8 cellular contexts compared by ENCODE assay signal in the genomic region with DNA sequence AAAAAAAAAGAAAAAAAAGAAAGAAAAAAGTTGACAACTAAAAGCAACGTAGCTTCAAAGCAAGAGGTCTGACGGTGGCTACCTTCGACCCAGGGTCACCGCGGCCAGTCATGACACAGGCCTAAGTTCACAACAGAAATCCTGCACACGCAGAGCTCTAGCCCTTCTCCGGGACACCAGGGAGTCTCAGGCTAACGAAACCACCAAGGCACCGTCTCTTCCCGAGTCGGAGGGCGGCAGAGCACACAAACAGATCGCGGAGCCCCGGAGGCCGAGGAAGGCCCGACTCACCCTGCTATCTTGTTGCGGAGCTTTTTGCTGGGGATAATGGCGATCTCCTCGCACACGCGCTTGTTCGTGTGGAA. TPM values are rescaled to one million over a fixed set of nuclear protein-coding genes. Genes with fewer than 3 reads are reported as not detected.
A peak's percentile ranks its signal among the peaks of the same experiment; 100 is the strongest.
DNase-seq lines count a peak whose midpoint lies in the region; ATAC-seq and TF ChIP-seq lines count a peak whose summit lies in the region.

No MANE protein-coding gene starts in this region.

- peak; percentile 5 for ATAC-seq in HG03175 (IDR thresholded peaks at IDR 0.05; ENCODE audit: unreplicated experiment)

- H3K27me3 ChIP-seq in BE2C: no peaks in the 10 kb centered on the region
- H3K27me3 ChIP-seq in liver (ENCODE audit: control insufficient read depth in 4 of 4, insufficient read depth in 4 of 4, low read length in 3 of 4): no peaks in the 10 kb centered on the region
- no peaks in the 10 kb centered on the region for H3K27me3 ChIP-seq in tibial nerve

- no peaks in the 10 kb centered on the region for H3K4me1 ChIP-seq in BE2C
- peaks cover 3 to 24% (median 9%) of the 10 kb centered on the region in 4 donors for H3K4me1 ChIP-seq in liver (ENCODE audit: control insufficient read depth in 4 of 4, insufficient read depth in 4 of 4, low read length in 3 of 4)
- H3K4me1 ChIP-seq in tibial nerve: peaks cover 0 to 46% (median 9%) of the 10 kb centered on the region in 4 donors

- peak overlapping the region; percentile 74 to 90 for H3K27ac ChIP-seq in liver (ENCODE audit: low read depth in 1 of 2, low read length in 2 of 2)
- peak overlapping the region; percentile 91 to 97 (median 92) for H3K27ac ChIP-seq in tibial nerve

- H3K4me3 ChIP-seq in BE2C (ENCODE audit: low read depth, low read length) (peak overlapping the region; percentile 99), liver (ENCODE audit: low read depth in 1 of 3, low read length in 3 of 3) (peak overlapping the region; percentile 67 to 100 (median 93)), tibial nerve (peak overlapping the region; percentile 67 to 94 (median 77))

- peaks cover 51% of the 10 kb centered on the region for H3K36me3 ChIP-seq in BE2C
- peaks cover 11 to 36% (median 29%) of the 10 kb centered on the region in 4 donors for H3K36me3 ChIP-seq in liver (ENCODE audit: control insufficient read depth in 4 of 4, insufficient read depth in 3 of 4, low read depth in 1 of 4, low read length in 3 of 4)
- H3K36me3 ChIP-seq in tibial nerve: peaks cover 3 to 50% (median 7%) of the 10 kb centered on the region in 3 donors

- H3K9me3 ChIP-seq in BE2C (no peaks in the 10 kb centered on the region), liver (ENCODE audit: control insufficient read depth in 4 of 4, low read length in 3 of 4) (no peaks in the 10 kb centered on the region), tibial nerve (no peaks in the 10 kb centered on the region)

- TF ChIP-seq EP300 in tibial nerve (IDR thresholded peaks at IDR 0.05): no peak

- under 1% methylated on average over 23 of the region's 23 CpGs for WGBS in liver
- 0 to 2% methylated on average over 10 to 23 of the region's 23 CpGs for WGBS in tibial nerve, 2 donors

- DNase-seq in BE2C (no peak), brain pericyte (ENCODE audit: low read depth, low spot score) (peak; percentile 5), tibial nerve (ENCODE audit: low spot score in 2 of 2) (no peak), DMS153 (lab: John Stamatoyannopoulos, UW) (no peak), retina (no peak)
- DNase-seq in activated effector memory CD4-positive, alpha-beta T cell treated with anti-CD3 and anti-CD28 coated beads, Interleukin-2, amount 50 U/mL, for 16 hours: no peak

- no peak for TF ChIP-seq RAD21 in liver (IDR thresholded peaks at IDR 0.05)

- TF ChIP-seq CTCF in BE2C (IDR thresholded peaks at IDR 0.05; ENCODE audit: low read depth, low read length): no peak
- TF ChIP-seq CTCF in liver (IDR thresholded peaks at IDR 0.05; ENCODE audit: low read depth, low read length, missing input control): no peak
- no peak for TF ChIP-seq CTCF in tibial nerve (IDR thresholded peaks at IDR 0.05)

- no peak for TF ChIP-seq POLR2A in tibial nerve (IDR thresholded peaks at IDR 0.05)

- peak overlapping the region; percentile 75 to 82 for H3K9ac ChIP-seq in liver (ENCODE audit: low read depth in 1 of 2, low read length in 2 of 2)

TF ChIP-seq in liver, 16 proteins besides CTCF, POLR2A, EP300 and RAD21:
- TF ChIP-seq NR2F2 (IDR thresholded peaks at IDR 0.05): no peak
- TF ChIP-seq HNF4A (conservative IDR thresholded peaks at IDR 0.05): peak; percentile 63 to 73
- TF ChIP-seq RXRA (IDR thresholded peaks at IDR 0.05): peak in 1 of 2 donors; percentile 14

RNA-seq across cellular contexts. Expression of gene RPS17, which starts 0.6 kb away (rescaled TPM):
- polyA plus RNA-seq in BE2C (2012; ENCODE audit: insufficient read depth, insufficient read length, low read depth): 1,615 TPM
- total RNA-seq in liver: 1,000 to 10,000 TPM in 1 of 2 donors, 100 to 1,000 TPM in 1; 283 to 1,607 TPM
- 1,000 to 10,000 TPM in 1 of 2 donors, 100 to 1,000 TPM in 1; 289 to 1,088 TPM for polyA plus RNA-seq in liver
- total RNA-seq in tibial nerve: 1,000 to 10,000 TPM; 1,019 to 1,820 (median 1,439) TPM
